17 cellular contexts compared by ENCODE assay signal in the genomic region with DNA sequence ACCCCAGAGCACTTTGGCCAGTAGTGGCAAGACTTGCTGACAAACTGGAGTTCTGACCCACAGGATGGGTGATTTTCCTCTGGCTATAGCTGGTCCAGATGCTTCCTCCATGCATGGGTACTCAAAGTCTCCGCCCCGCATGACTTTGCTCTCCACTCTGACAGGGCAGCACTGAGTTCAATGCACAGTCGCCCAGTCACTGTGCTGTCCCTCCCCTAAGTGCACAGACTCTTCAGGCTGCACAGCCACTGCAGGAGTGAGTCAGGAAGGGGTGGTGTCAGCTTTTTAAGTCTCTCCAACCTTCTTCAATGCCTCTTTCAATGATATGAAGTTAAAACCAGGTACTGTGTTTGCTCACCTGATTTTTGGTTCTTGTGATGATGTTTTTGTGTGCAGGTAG.
"Had no signal": no experiment of that assay in that cellular context is flagged by ENCODE, and none has a peak within 500 bp of the region (broad histone marks: within the 10 kb centered on the region; RNA-seq: fewer than 3 reads in every experiment).

No MANE protein-coding gene starts in this region.

- H3K9ac ChIP-seq: neural progenitor cell had no signal

- H3K27ac ChIP-seq: cardiac muscle cell, lower lobe of right lung, neural progenitor cell, right lobe of liver, transverse colon had no signal

- H3K36me3 ChIP-seq: cardiac muscle cell, lower lobe of right lung, neural progenitor cell, right lobe of liver, transverse colon had no signal

- H3K4me2 ChIP-seq: neural progenitor cell, smooth muscle cell had no signal

- DNase-seq: activated CD4-positive, CD25-positive, alpha-beta regulatory T cell treated with anti-CD3 and anti-CD28 coated beads, Interleukin-2, amount 50 U/mL, for 72 hours; activated naive CD4-positive, alpha-beta T cell treated with anti-CD3 and anti-CD28 coated beads, Interleukin-2, amount 50 U/mL, for 16 hours; activated T-cell treated with anti-CD3 and anti-CD28 coated beads, Interleukin-2, amount 50 U/mL, for 1 hour; head of caudate nucleus; immature natural killer cell; left cardiac atrium; lower lobe of right lung; midbrain; right lobe of liver; stimulated activated naive CD8-positive, alpha-beta T cell treated with anti-CD3 and anti-CD28 coated beads, Interleukin-15, Interleukin-2, amounts not matched to agents 100 U/mL and 50 U/mL, for 24 hours; SW 1271; transverse colon had no signal

- H3K36me3 Mint-ChIP-seq: immature natural killer cell had no signal

- H3K4me3 Mint-ChIP-seq: immature natural killer cell, neural progenitor cell had no signal

- ATAC-seq: left cardiac atrium; lower lobe of right lung; right lobe of liver; stimulated activated naive CD8-positive, alpha-beta T cell treated with anti-CD3 and anti-CD28 coated beads, Interleukin-15, Interleukin-2, amounts not matched to agents 100 U/mL and 50 U/mL, for 24 hours had no signal

- H3K4me1 ChIP-seq: lower lobe of right lung, neural progenitor cell, right lobe of liver, transverse colon had no signal

- H3K9me3 ChIP-seq: right lobe of liver, transverse colon had no signal

- FAIRE-seq: astrocyte, frontal cortex had no signal

- H3K4me1 Mint-ChIP-seq: immature natural killer cell, neural progenitor cell had no signal

- H2AFZ ChIP-seq: neural progenitor cell had no signal

- H3K4me3 ChIP-seq: cardiac muscle cell, lower lobe of right lung, neural progenitor cell, right lobe of liver, smooth muscle cell, transverse colon had no signal

- H3K27me3 ChIP-seq: cardiac muscle cell, neural progenitor cell, right lobe of liver, transverse colon had no signal

- H3K27ac Mint-ChIP-seq: immature natural killer cell, neural progenitor cell had no signal
